Comparison of ENCODE assay signal across 1 cellular context in the genomic region with DNA sequence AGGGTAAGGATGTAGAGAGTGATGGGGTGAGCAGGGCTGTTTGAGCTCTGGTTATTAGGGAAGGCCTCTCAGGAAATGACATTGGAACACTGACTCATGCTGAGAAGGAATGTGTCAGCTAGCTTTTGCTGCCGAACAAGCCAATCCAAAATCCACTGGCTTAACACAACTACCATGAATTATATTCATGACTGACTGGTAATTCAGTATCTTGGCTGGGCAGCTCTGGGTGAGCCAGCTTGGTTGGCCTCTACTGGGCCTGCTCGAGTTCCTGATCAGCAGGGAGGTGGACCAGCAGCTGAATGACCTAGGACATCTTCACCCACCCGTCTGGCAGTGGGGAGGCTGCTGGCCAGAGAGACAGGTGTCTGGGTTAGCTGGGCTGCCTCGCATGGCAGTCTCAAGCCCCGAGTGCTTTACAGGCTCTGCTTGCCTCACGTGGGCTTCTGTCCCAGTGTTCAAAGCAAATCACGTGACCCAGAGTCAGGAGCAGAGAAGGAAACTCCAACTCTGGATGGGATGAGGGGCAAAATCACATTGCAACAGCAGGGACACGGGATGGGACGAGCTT.
TF ChIP-seq lines count a peak whose summit lies in the region.

No MANE protein-coding gene starts in this region.

TF ChIP-seq in H1, 55 proteins besides CTCF, POLR2A, EP300 and RAD21:
- TF ChIP-seq BRCA1 (IDR thresholded peaks at IDR 0.05; ENCODE audit: low read depth, low read length) (no peak), EZH2 (IDR thresholded peaks at IDR 0.05; ENCODE audit: low read depth, low read length, severe bottlenecking) (no peak), RBBP5 (IDR thresholded peaks at IDR 0.05; ENCODE audit: borderline replicate concordance, low read depth, low read length) (no peak), SIN3A (conservative IDR thresholded peaks at IDR 0.05 in 1 of 2, IDR thresholded peaks at IDR 0.05 in 1 of 2; ENCODE audit: low read depth in 1 of 2, low read length in 2 of 2) (no peak), RXRA (IDR thresholded peaks at IDR 0.05; ENCODE audit: insufficient read depth, low read depth, low read length) (no peak), CREB1 (IDR thresholded peaks at IDR 0.05) (no peak), KDM4A (IDR thresholded peaks at IDR 0.05; ENCODE audit: low read depth, low read length, severe bottlenecking) (no peak), MAX (IDR thresholded peaks at IDR 0.05) (no peak), GABPA (IDR thresholded peaks at IDR 0.05; ENCODE audit: borderline replicate concordance, insufficient read depth, low read length) (no peak), USF2 (IDR thresholded peaks at IDR 0.05; ENCODE audit: low read length) (no peak), ASH2L (IDR thresholded peaks at IDR 0.05; ENCODE audit: low read length) (no peak)
